15 cellular contexts compared by ENCODE assay signal in the genomic region with DNA sequence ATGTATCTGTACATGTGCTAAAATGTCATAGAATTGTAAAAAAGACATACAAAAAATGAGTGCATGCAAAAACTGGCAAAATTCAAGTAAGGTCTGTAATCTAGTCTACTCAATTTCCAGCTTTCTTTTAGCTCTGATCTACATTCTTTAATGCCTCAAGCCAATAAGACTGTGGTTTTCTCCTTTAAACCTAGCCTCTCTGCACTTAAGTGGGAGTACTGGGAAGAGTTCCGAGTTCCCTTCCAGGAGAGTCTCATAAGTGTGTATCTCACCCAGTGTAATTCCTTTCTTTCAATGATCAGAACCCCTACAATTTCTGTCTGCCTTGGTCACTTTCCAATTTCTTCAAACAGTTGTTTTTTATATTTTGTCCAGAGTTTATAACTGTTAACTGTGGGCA.
DNase-seq lines count a peak whose midpoint lies in the region; ATAC-seq and TF ChIP-seq lines count a peak whose summit lies in the region.
"Had no signal": no experiment of that assay in that cellular context is flagged by ENCODE, and none has a peak within 500 bp of the region (broad histone marks: within the 10 kb centered on the region; RNA-seq: fewer than 3 reads in every experiment).

No MANE protein-coding gene starts in this region.

- H3K27me3 ChIP-seq in Karpas-422 (ENCODE audit: low read length) (no peaks in the 10 kb centered on the region), HAP-1 (ENCODE audit: low read depth) (no peaks in the 10 kb centered on the region)
- H3K27me3 ChIP-seq: BE2C had no signal

- H3K9me3 ChIP-seq in Karpas-422 (ENCODE audit: low read length) (no peaks in the 10 kb centered on the region), HAP-1 (no peaks in the 10 kb centered on the region)
- H3K9me3 ChIP-seq: A549, BE2C had no signal

- in situ Hi-C loops in HAP-1 (cut with MboI; ENCODE audit: low sequenced_read_pairs) = no loop called here

- H3K4me1 ChIP-seq in Karpas-422 (ENCODE audit: low read length) (peaks cover 4% of the 10 kb centered on the region; the same call in 1 of the 2 replicates), HAP-1 (no peaks in the 10 kb centered on the region; the same call in 1 of the 2 replicates)
- H3K4me1 ChIP-seq: A549, BE2C had no signal

- no peak overlapping the region for H3K4me2 ChIP-seq in Karpas-422 (ENCODE audit: low read depth, low read length, poor library complexity, severe bottlenecking)
- H3K4me2 ChIP-seq: A549 had no signal

- no peak for TF ChIP-seq CTCF in fibroblast of the aortic adventitia (IDR thresholded peaks at IDR 0.05; ENCODE audit: insufficient read depth, low read length)

- H3K79me2 ChIP-seq in Karpas-422 (ENCODE audit: low read length) = no peaks in the 10 kb centered on the region

- ATAC-seq in GM21367 (IDR thresholded peaks at IDR 0.05; ENCODE audit: unreplicated experiment) = no peak
- ATAC-seq: A549, HCT116 had no signal

- H3K4me3 ChIP-seq in Karpas-422 (ENCODE audit: low read length) (no peak overlapping the region), fibroblast of the aortic adventitia (ENCODE audit: low read depth, low read length) (no peak overlapping the region), HAP-1 (no peak overlapping the region)
- H3K4me3 ChIP-seq: A549 had no signal

- H3K27ac ChIP-seq in Karpas-422 (ENCODE audit: low read length) = no peak overlapping the region
- H3K27ac ChIP-seq: A549, C4-2B had no signal

- 0 out of 2 replicates have a peak, but pooled peaks cover 3% of the 10 kb centered on the region for H4K20me1 ChIP-seq in Karpas-422 (ENCODE audit: insufficient read depth, low read depth, low read length)

- DNase-seq in Karpas-422 (peak; percentile 30), amniotic epithelial cell (ENCODE audit: low read depth) (peak; percentile 11), fibroblast of the aortic adventitia (ENCODE audit: low read depth) (peak; percentile 2), NCI-H1930 (lab: John Stamatoyannopoulos, UW) (no peak), HAP-1 (ENCODE audit: low spot score in 2 of 2) (no peak)
- DNase-seq: BE2C; CD4-positive, alpha-beta memory T cell; DMS153; DMS79 treated with DMSO at 0.1 percent for 48 hours; EL; IMR-90 had no signal

- H3K36me3 ChIP-seq in Karpas-422 (ENCODE audit: insufficient read depth, low read length) (no peaks in the 10 kb centered on the region), HAP-1 (replicated peaks) (no peaks in the 10 kb centered on the region)
- H3K36me3 ChIP-seq: BE2C had no signal

- no peaks in the 10 kb centered on the region for H3K9me2 ChIP-seq in Karpas-422 (replicated peaks; ENCODE audit: insufficient read depth, low read length)

- no peak overlapping the region for H3K9ac ChIP-seq in Karpas-422 (ENCODE audit: low read length)

- H2AFZ ChIP-seq in Karpas-422 (ENCODE audit: low read length) = no peak overlapping the region

Comparison
In these comparisons a context has a peak if more than half of its experiments do, and no peak if none do; other contexts are left out.
1. DNase-seq: peak in Karpas-422 (single experiment), amniotic epithelial cell (single experiment) and fibroblast of the aortic adventitia (single experiment); none in NCI-H1930 (0 of 2) and HAP-1 (0 of 2).